Comparison of ENCODE assay signal across 2 cellular contexts in the genomic region with DNA sequence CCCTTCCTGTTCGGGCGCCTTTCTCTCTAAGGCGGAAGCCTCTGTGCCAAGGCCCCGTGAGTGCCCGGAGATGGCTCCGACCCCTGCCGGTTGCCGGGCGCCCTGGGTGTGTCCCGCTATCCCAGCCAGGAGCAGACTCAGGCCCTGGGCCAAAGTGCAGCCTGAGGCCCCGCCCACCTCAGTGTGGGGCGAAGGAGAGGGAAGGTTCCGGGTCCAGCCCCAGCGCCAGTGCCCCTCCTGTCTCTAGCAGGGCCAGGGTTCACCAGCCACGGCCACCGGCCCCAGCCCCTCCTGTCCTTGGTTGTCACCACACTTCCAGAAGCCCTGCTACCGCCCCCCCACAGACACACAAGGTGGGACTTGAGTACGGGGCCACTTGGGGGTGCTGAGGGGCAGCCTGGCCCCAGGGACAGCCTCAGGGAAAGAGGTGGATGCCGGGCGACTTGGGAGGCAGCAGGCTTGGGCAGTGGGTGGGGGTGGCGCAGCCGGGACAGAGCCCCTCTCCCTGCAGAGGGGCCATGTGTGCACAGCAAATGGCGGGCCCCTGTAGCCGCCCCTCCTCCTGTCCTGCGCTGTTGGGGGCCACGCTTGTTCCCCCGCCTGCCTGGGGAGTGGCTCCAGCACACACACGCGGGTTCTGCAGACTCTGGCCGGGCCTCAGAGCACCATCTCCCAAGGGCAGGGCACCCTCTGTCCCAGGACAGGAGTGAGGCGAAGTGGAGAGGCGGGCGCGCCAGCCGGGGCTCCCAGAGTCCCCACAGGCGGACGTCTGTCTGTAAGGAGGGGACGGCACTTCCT.
TF ChIP-seq lines count a peak whose summit lies in the region.

No MANE protein-coding gene starts in this region.

TF ChIP-seq in H1, 55 proteins besides CTCF, POLR2A, EP300 and RAD21:
- TF ChIP-seq GABPA (IDR thresholded peaks at IDR 0.05; ENCODE audit: borderline replicate concordance, insufficient read depth, low read length) (peak; percentile 9; the same call in 1 of the 2 replicates), MAFK (IDR thresholded peaks at IDR 0.05; ENCODE audit: low read depth, low read length) (no peak)
- TF ChIP-seq, protein P1, sequence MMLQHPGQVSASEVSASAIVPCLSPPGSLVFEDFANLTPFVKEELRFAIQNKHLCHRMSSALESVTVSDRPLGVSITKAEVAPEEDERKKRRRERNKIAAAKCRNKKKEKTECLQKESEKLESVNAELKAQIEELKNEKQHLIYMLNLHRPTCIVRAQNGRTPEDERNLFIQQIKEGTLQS (IDR thresholded peaks at IDR 0.05; ENCODE audit: insufficient read depth, low read depth, low read length), result no peak
- TF ChIP-seq, protein P2, sequence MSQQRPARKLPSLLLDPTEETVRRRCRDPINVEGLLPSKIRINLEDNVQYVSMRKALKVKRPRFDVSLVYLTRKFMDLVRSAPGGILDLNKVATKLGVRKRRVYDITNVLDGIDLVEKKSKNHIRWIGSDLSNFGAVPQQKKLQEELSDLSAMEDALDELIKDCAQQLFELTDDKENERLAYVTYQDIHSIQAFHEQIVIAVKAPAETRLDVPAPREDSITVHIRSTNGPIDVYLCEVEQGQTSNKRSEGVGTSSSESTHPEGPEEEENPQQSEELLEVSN (IDR thresholded peaks at IDR 0.05), result no peak

TF ChIP-seq in liver, 16 proteins besides CTCF, POLR2A, EP300 and RAD21:
- TF ChIP-seq HNF4G (IDR thresholded peaks at IDR 0.05) (no peak), FOXA2 (IDR thresholded peaks at IDR 0.05) (no peak), HNF4A (conservative IDR thresholded peaks at IDR 0.05) (peak; percentile 19 to 51), EGR1 (IDR thresholded peaks at IDR 0.05; ENCODE audit: low read depth in 2 of 2) (no peak), JUND (IDR thresholded peaks at IDR 0.05) (no peak), TAF1 (conservative IDR thresholded peaks at IDR 0.05) (no peak), SP1 (IDR thresholded peaks at IDR 0.05) (no peak)
- TF ChIP-seq, protein P3, sequence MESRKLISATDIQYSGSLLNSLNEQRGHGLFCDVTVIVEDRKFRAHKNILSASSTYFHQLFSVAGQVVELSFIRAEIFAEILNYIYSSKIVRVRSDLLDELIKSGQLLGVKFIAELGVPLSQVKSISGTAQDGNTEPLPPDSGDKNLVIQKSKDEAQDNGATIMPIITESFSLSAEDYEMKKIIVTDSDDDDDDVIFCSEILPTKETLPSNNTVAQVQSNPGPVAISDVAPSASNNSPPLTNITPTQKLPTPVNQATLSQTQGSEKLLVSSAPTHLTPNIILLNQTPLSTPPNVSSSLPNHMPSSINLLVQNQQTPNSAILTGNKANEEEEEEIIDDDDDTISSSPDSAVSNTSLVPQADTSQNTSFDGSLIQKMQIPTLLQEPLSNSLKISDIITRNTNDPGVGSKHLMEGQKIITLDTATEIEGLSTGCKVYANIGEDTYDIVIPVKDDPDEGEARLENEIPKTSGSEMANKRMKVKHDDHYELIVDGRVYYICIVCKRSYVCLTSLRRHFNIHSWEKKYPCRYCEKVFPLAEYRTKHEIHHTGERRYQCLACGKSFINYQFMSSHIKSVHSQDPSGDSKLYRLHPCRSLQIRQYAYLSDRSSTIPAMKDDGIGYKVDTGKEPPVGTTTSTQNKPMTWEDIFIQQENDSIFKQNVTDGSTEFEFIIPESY (IDR thresholded peaks at IDR 0.05), result no peak
- TF ChIP-seq, protein P4, sequence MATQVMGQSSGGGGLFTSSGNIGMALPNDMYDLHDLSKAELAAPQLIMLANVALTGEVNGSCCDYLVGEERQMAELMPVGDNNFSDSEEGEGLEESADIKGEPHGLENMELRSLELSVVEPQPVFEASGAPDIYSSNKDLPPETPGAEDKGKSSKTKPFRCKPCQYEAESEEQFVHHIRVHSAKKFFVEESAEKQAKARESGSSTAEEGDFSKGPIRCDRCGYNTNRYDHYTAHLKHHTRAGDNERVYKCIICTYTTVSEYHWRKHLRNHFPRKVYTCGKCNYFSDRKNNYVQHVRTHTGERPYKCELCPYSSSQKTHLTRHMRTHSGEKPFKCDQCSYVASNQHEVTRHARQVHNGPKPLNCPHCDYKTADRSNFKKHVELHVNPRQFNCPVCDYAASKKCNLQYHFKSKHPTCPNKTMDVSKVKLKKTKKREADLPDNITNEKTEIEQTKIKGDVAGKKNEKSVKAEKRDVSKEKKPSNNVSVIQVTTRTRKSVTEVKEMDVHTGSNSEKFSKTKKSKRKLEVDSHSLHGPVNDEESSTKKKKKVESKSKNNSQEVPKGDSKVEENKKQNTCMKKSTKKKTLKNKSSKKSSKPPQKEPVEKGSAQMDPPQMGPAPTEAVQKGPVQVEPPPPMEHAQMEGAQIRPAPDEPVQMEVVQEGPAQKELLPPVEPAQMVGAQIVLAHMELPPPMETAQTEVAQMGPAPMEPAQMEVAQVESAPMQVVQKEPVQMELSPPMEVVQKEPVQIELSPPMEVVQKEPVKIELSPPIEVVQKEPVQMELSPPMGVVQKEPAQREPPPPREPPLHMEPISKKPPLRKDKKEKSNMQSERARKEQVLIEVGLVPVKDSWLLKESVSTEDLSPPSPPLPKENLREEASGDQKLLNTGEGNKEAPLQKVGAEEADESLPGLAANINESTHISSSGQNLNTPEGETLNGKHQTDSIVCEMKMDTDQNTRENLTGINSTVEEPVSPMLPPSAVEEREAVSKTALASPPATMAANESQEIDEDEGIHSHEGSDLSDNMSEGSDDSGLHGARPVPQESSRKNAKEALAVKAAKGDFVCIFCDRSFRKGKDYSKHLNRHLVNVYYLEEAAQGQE (IDR thresholded peaks at IDR 0.05), result no peak
